8 cellular contexts compared by ENCODE assay signal in the genomic region with DNA sequence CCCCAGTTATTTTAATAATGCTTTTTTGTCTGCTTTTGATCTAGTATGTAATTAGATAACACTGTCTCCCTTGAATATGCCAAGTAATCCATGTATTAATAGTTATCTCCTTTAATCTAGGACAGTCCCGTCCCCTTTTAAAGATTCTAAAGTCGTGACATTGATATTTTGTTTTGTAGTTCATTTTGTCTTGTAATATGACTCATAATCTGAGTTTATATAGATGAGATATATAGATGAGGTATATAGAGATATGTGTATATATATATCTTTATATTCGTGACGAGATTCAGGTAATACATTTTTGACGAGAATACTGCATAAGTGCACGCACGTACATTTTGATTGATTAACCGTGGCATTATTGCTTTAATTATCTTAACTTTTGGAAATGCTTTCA. TPM values are rescaled to one million over a fixed set of nuclear protein-coding genes. Genes with fewer than 3 reads are reported as not detected.
DNase-seq lines count a peak whose midpoint lies in the region; ATAC-seq and TF ChIP-seq lines count a peak whose summit lies in the region.

No MANE protein-coding gene starts in this region.

- no peaks in the 10 kb centered on the region for H3K27me3 ChIP-seq in KMS-11 (ENCODE audit: insufficient read depth, low read depth)
- H3K27me3 ChIP-seq in naive thymus-derived CD4-positive, alpha-beta T cell (ENCODE audit: control insufficient read depth in 2 of 2, insufficient read depth in 2 of 2, low read length in 2 of 2), result no peaks in the 10 kb centered on the region

- H3K27ac Mint-ChIP-seq in chondrocyte (ENCODE audit: unreplicated experiment), result peak overlapping the region; percentile 100
- peak overlapping the region; percentile 88 to 100 (median 99) for H3K27ac Mint-ChIP-seq in naive thymus-derived CD4-positive, alpha-beta T cell

- peak overlapping the region; percentile 92; the same call in 1 of the 2 replicates for H3K9ac ChIP-seq in KMS-11

- DNase-seq in AG10803 (ENCODE audit: low read depth), result no peak
- DNase-seq in chondrocyte (ENCODE audit: low spot score), result no peak
- no peak for DNase-seq in naive thymus-derived CD4-positive, alpha-beta T cell
- no peak for DNase-seq in hepatic stellate cell (ENCODE audit: low spot score)
- DNase-seq in HuH-7.5 (ENCODE audit: low spot score), result no peak
- DNase-seq in Ammon's horn (ENCODE audit: low spot score), result no peak

- peaks cover 1% of the 10 kb centered on the region for H3K36me3 Mint-ChIP-seq in chondrocyte (ENCODE audit: low read depth)
- H3K36me3 Mint-ChIP-seq in naive thymus-derived CD4-positive, alpha-beta T cell, result peaks cover 8 to 18% (median 12%) of the 10 kb centered on the region in 5 donors

- CTCF ChIA-PET in naive thymus-derived CD4-positive, alpha-beta T cell (lab: Charles Lee), result no interaction called here

- H3K4me1 Mint-ChIP-seq in chondrocyte (ENCODE audit: low read depth), result peaks cover 45% of the 10 kb centered on the region
- H3K4me1 Mint-ChIP-seq in naive thymus-derived CD4-positive, alpha-beta T cell, result peaks cover 33 to 75% (median 62%) of the 10 kb centered on the region in 7 donors

- H2AFZ ChIP-seq in KMS-11 (ENCODE audit: low read depth), result no peak overlapping the region

- H3K4me3 Mint-ChIP-seq in chondrocyte (ENCODE audit: unreplicated experiment), result peak overlapping the region; percentile 97
- peak overlapping the region; percentile 91 to 100 (median 98) for H3K4me3 Mint-ChIP-seq in naive thymus-derived CD4-positive, alpha-beta T cell

- no peak for ATAC-seq in naive thymus-derived CD4-positive, alpha-beta T cell
- no peak for ATAC-seq in HG03460 (IDR thresholded peaks at IDR 0.05; ENCODE audit: unreplicated experiment)

- H4K20me1 ChIP-seq in KMS-11 (ENCODE audit: insufficient read depth), result peaks cover 4% of the 10 kb centered on the region; the same call in 1 of the 2 replicates

- peak overlapping the region; percentile 99 for H3K4me2 ChIP-seq in KMS-11

- H3K27ac ChIP-seq in KMS-11, result peak overlapping the region; percentile 87
- peak overlapping the region; percentile 98 for H3K27ac ChIP-seq in naive thymus-derived CD4-positive, alpha-beta T cell (ENCODE audit: low read depth, low read length)

- intact Hi-C loops in naive thymus-derived CD4-positive, alpha-beta T cell (cut with micrococcal nuclease), result loop anchor here (2.0 to 10.0 kb wide), 5 partner anchors 15 to 1508 kb away; no protein-coding TSS in a partner anchor

- POLR2A ChIA-PET in naive thymus-derived CD4-positive, alpha-beta T cell (lab: Charles Lee), result no interaction called here

- no peaks in the 10 kb centered on the region for H3K27me3 Mint-ChIP-seq in chondrocyte (ENCODE audit: low read depth)
- no peaks in the 10 kb centered on the region for H3K27me3 Mint-ChIP-seq in naive thymus-derived CD4-positive, alpha-beta T cell

- peaks cover 62% of the 10 kb centered on the region for H3K79me2 ChIP-seq in KMS-11 (ENCODE audit: insufficient read depth, low read depth)

- peak overlapping the region; percentile 83 for H3K4me3 ChIP-seq in AG10803 (ENCODE audit: low read length)
- H3K4me3 ChIP-seq in KMS-11 (IDR thresholded peaks at IDR 0.05; ENCODE audit: insufficient read depth, low read depth, low read length), result no peak overlapping the region
- peak overlapping the region; percentile 80 for H3K4me3 ChIP-seq in naive thymus-derived CD4-positive, alpha-beta T cell (ENCODE audit: low read length)

- H3K9me3 Mint-ChIP-seq in chondrocyte (ENCODE audit: low read depth), result no peaks in the 10 kb centered on the region
- peaks cover 0 to 7% (median 0%) of the 10 kb centered on the region in 11 donors for H3K9me3 Mint-ChIP-seq in naive thymus-derived CD4-positive, alpha-beta T cell

- TF ChIP-seq CTCF in AG10803 (conservative IDR thresholded peaks at IDR 0.05; ENCODE audit: low read length), result no peak
- TF ChIP-seq CTCF in KMS-11 (conservative IDR thresholded peaks at IDR 0.05; ENCODE audit: low read depth, low read length), result no peak
- TF ChIP-seq CTCF in chondrocyte (IDR thresholded peaks at IDR 0.05), result no peak

- H3K36me3 ChIP-seq in KMS-11 (ENCODE audit: insufficient read depth), result no peaks in the 10 kb centered on the region
- peaks cover 0 to 10% (median 0%) of the 10 kb centered on the region in 3 experiments for H3K36me3 ChIP-seq in naive thymus-derived CD4-positive, alpha-beta T cell (ENCODE audit: control insufficient read depth in 2 of 3, insufficient read depth in 3 of 3, low read length in 3 of 3)

- H3K9me3 ChIP-seq in naive thymus-derived CD4-positive, alpha-beta T cell (ENCODE audit: control insufficient read depth in 2 of 3, low read length in 3 of 3), result no peaks in the 10 kb centered on the region

- H3K4me1 ChIP-seq in KMS-11 (ENCODE audit: low read depth, poor library complexity, severe bottlenecking), result peaks cover 39% of the 10 kb centered on the region
- peaks cover 21 to 34% of the 10 kb centered on the region in 2 donors for H3K4me1 ChIP-seq in naive thymus-derived CD4-positive, alpha-beta T cell (ENCODE audit: control insufficient read depth in 2 of 2, insufficient read depth in 2 of 2, low read length in 2 of 2)

RNA-seq across cellular contexts. Expression of a gene that starts 1.6 kb away (rescaled TPM):
- total RNA-seq in chondrocyte, result 49.1 to 68.2 TPM (median 51.0 TPM) in 3 replicates
- total RNA-seq in naive thymus-derived CD4-positive, alpha-beta T cell, result 100 to 1,000 TPM in 2 of 5 experiments, 10 to 100 TPM in 3; 68.2 to 143 (median 85.8) TPM
- polyA plus RNA-seq in naive thymus-derived CD4-positive, alpha-beta T cell, result 10 to 100 TPM; 16.2 to 24.8 TPM
